Comparison of ENCODE assay signal across 8 cellular contexts in genomic region chr1:28514445-28514933, GRCh38. TPM values are rescaled to one million over a fixed set of nuclear protein-coding genes. Genes with fewer than 3 reads are reported as not detected.
DNase-seq lines count a peak whose midpoint lies in the region; ATAC-seq and TF ChIP-seq lines count a peak whose summit lies in the region.
"Not testable (repeated sequence)": the region's sequence is repeated elsewhere in the genome, so short reads cannot be mapped to it uniquely, and the experiment has no call there.

No MANE protein-coding gene starts in this region.

- H3K4me3 Mint-ChIP-seq in activated CD4-positive, alpha-beta T cell treated with anti-CD3 and anti-CD28 coated beads for 36 hours = peak overlapping the region; percentile 29
- not testable (repeated sequence) for H3K4me3 Mint-ChIP-seq in activated T-helper 17 cell treated with anti-CD3 and anti-CD28 coated beads, Interleukin-2, amount 50 U/mL, for 72 hours; dendritic cell treated with granulocyte-macrophage colony-stimulating factor and Interleukin-4, amounts not matched to agents 40 ng/mL and 50 ng/mL, for 4 days; nephron progenitor cell

- DNase-seq in DMS53 treated with DMSO at 0.1 percent for 48 hours (lab: John Stamatoyannopoulos, UW; ENCODE audit: unreplicated experiment) (peak; percentile 18), HT1080 (ENCODE audit: low read depth) (peak; percentile 67)
- DNase-seq in RWPE1 (ENCODE audit: low spot score); activated CD4-positive, alpha-beta T cell treated with anti-CD3 and anti-CD28 coated beads for 36 hours; nephron progenitor cell: not testable (repeated sequence)
- peak; percentile 25 for DNase-seq in stimulated activated naive CD8-positive, alpha-beta T cell treated with anti-CD3 and anti-CD28 coated beads, Interleukin-15, Interleukin-2, amounts not matched to agents 100 U/mL and 50 U/mL, for 24 hours

- H3K27ac Mint-ChIP-seq in activated CD4-positive, alpha-beta T cell treated with anti-CD3 and anti-CD28 coated beads for 36 hours = peak overlapping the region; percentile 63
- H3K27ac Mint-ChIP-seq in activated T-helper 17 cell treated with anti-CD3 and anti-CD28 coated beads, Interleukin-2, amount 50 U/mL, for 72 hours = peak overlapping the region; percentile 61
- peak overlapping the region; percentile 9 for H3K27ac Mint-ChIP-seq in dendritic cell treated with granulocyte-macrophage colony-stimulating factor and Interleukin-4, amounts not matched to agents 40 ng/mL and 50 ng/mL, for 4 days
- H3K27ac Mint-ChIP-seq in nephron progenitor cell = peak overlapping the region; percentile 96

- intact Hi-C loops in activated CD4-positive, alpha-beta T cell treated with anti-CD3 and anti-CD28 coated beads for 36 hours (cut with DNase I, micrococcal nuclease); dendritic cell treated with granulocyte-macrophage colony-stimulating factor and Interleukin-4, amounts not matched to agents 40 ng/mL and 50 ng/mL, for 4 days (cut with micrococcal nuclease): not testable (repeated sequence)

- H3K27me3 Mint-ChIP-seq in activated CD4-positive, alpha-beta T cell treated with anti-CD3 and anti-CD28 coated beads for 36 hours; activated T-helper 17 cell treated with anti-CD3 and anti-CD28 coated beads, Interleukin-2, amount 50 U/mL, for 72 hours; dendritic cell treated with granulocyte-macrophage colony-stimulating factor and Interleukin-4, amounts not matched to agents 40 ng/mL and 50 ng/mL, for 4 days; nephron progenitor cell (ENCODE audit: low read depth, poor library complexity): not testable (repeated sequence)

- H3K4me1 Mint-ChIP-seq in activated CD4-positive, alpha-beta T cell treated with anti-CD3 and anti-CD28 coated beads for 36 hours = peaks cover 42% of the 10 kb centered on the region
- H3K4me1 Mint-ChIP-seq in activated T-helper 17 cell treated with anti-CD3 and anti-CD28 coated beads, Interleukin-2, amount 50 U/mL, for 72 hours = peaks cover 32% of the 10 kb centered on the region
- H3K4me1 Mint-ChIP-seq in dendritic cell treated with granulocyte-macrophage colony-stimulating factor and Interleukin-4, amounts not matched to agents 40 ng/mL and 50 ng/mL, for 4 days (ENCODE audit: low read depth) = peaks cover 52% of the 10 kb centered on the region
- H3K4me1 Mint-ChIP-seq in nephron progenitor cell = peaks cover 33% of the 10 kb centered on the region

- H3K9me3 Mint-ChIP-seq in activated CD4-positive, alpha-beta T cell treated with anti-CD3 and anti-CD28 coated beads for 36 hours (ENCODE audit: low read depth); activated T-helper 17 cell treated with anti-CD3 and anti-CD28 coated beads, Interleukin-2, amount 50 U/mL, for 72 hours; dendritic cell treated with granulocyte-macrophage colony-stimulating factor and Interleukin-4, amounts not matched to agents 40 ng/mL and 50 ng/mL, for 4 days; nephron progenitor cell: not testable (repeated sequence)

- POLR2A ChIA-PET in RWPE1 (lab: Yijun Ruan, JAX; ENCODE audit: low non-redundant PET) = interaction anchor here (0.9 kb wide), 1 partner anchor 67 kb away, joined by 3 read pairs; no protein-coding TSS in a partner anchor
- POLR2A ChIA-PET in activated CD4-positive, alpha-beta T cell treated with anti-CD3 and anti-CD28 coated beads for 36 hours (lab: Charles Lee) = interaction anchor here (0.7 kb wide), 2 partner anchors 175 to 303 kb away, joined by 3 read pairs; no protein-coding TSS in a partner anchor

- H3K27ac ChIP-seq in RWPE1 = peak overlapping the region; percentile 79

- not testable (repeated sequence) for ATAC-seq in activated CD4-positive, alpha-beta T cell treated with anti-CD3 and anti-CD28 coated beads for 36 hours; activated T-helper 17 cell treated with anti-CD3 and anti-CD28 coated beads, Interleukin-2, amount 50 U/mL, for 72 hours (replicated peaks); stimulated activated naive CD8-positive, alpha-beta T cell treated with anti-CD3 and anti-CD28 coated beads, Interleukin-15, Interleukin-2, amounts not matched to agents 100 U/mL and 50 U/mL, for 24 hours

- TF ChIP-seq CTCF in RWPE1 (conservative IDR thresholded peaks at IDR 0.05; ENCODE audit: low read depth); nephron progenitor cell (IDR thresholded peaks at IDR 0.05): not testable (repeated sequence)

- H3K36me3 Mint-ChIP-seq in activated CD4-positive, alpha-beta T cell treated with anti-CD3 and anti-CD28 coated beads for 36 hours (ENCODE audit: low read depth) = peaks cover 42% of the 10 kb centered on the region
- peaks cover 59% of the 10 kb centered on the region for H3K36me3 Mint-ChIP-seq in activated T-helper 17 cell treated with anti-CD3 and anti-CD28 coated beads, Interleukin-2, amount 50 U/mL, for 72 hours (ENCODE audit: low read depth)
- H3K36me3 Mint-ChIP-seq in dendritic cell treated with granulocyte-macrophage colony-stimulating factor and Interleukin-4, amounts not matched to agents 40 ng/mL and 50 ng/mL, for 4 days (ENCODE audit: low read depth) = peaks cover 60% of the 10 kb centered on the region
- peaks cover 49% of the 10 kb centered on the region for H3K36me3 Mint-ChIP-seq in nephron progenitor cell (ENCODE audit: low read depth)

- CTCF ChIA-PET in RWPE1 (lab: Yijun Ruan, JAX); activated CD4-positive, alpha-beta T cell treated with anti-CD3 and anti-CD28 coated beads for 36 hours (lab: Charles Lee): not testable (repeated sequence)

RNA-seq across cellular contexts. Expression of gene RCC1, which starts 8.6 kb away (rescaled TPM):
- 138 and 163 TPM in 2 replicates for total RNA-seq in HT1080 (2014; rRNA removed; shearing (Covaris generic))
- polyA plus RNA-seq in HT1080 (2015; cell fraction: cytosol; rRNA removed) = 108 and 111 TPM in 2 replicates
- polyA plus RNA-seq in HT1080 (2015; cell fraction: nucleus; rRNA removed) = 102 and 110 TPM in 2 replicates
- 100 to 1,000 TPM; 103 to 107 TPM for total RNA-seq in activated CD4-positive, alpha-beta T cell treated with anti-CD3 and anti-CD28 coated beads for 36 hours
- 100 to 1,000 TPM in 1 of 2 donors, 10 to 100 TPM in 1; 58.6 to 116 TPM for total RNA-seq in activated T-helper 17 cell treated with anti-CD3 and anti-CD28 coated beads, Interleukin-2, amount 50 U/mL, for 72 hours

RNA-seq across cellular contexts. Expression of gene TRNAU1AP, which starts 38.4 kb away (rescaled TPM):
- total RNA-seq in HT1080 (2014; rRNA removed; shearing (Covaris generic)) = 18.9 and 26.4 TPM in 2 replicates
- 10.3 and 12.0 TPM in 2 replicates for polyA plus RNA-seq in HT1080 (2015; cell fraction: cytosol; rRNA removed)
- 14.8 and 18.5 TPM in 2 replicates for polyA plus RNA-seq in HT1080 (2015; cell fraction: nucleus; rRNA removed)
- total RNA-seq in activated CD4-positive, alpha-beta T cell treated with anti-CD3 and anti-CD28 coated beads for 36 hours = 10 to 100 TPM; 50.7 to 60.2 TPM
- 10 to 100 TPM; 58.9 to 95.8 TPM for total RNA-seq in activated T-helper 17 cell treated with anti-CD3 and anti-CD28 coated beads, Interleukin-2, amount 50 U/mL, for 72 hours

Comparison
In these comparisons a context has a peak if more than half of its experiments do, and no peak if none do; other contexts are left out.
1. H3K27ac Mint-ChIP-seq: peak in every context shown above with its lines; median percentile 96 in nephron progenitor cell; 63 in activated CD4-positive, alpha-beta T cell treated with anti-CD3 and anti-CD28 coated beads for 36 hours; 61 in activated T-helper 17 cell treated with anti-CD3 and anti-CD28 coated beads, Interleukin-2, amount 50 U/mL, for 72 hours; 9 in dendritic cell treated with granulocyte-macrophage colony-stimulating factor and Interleukin-4, amounts not matched to agents 40 ng/mL and 50 ng/mL, for 4 days.